In genomic region chr7:26275213-26275612, GRCh38 we compare ENCODE assay signal across 7 cellular contexts. TPM values are rescaled to one million over a fixed set of nuclear protein-coding genes. Genes with fewer than 3 reads are reported as not detected.
"Had no signal": no experiment of that assay in that cellular context is flagged by ENCODE, and none has a peak within 500 bp of the region (broad histone marks: within the 10 kb centered on the region; RNA-seq: fewer than 3 reads in every experiment).

No MANE protein-coding gene starts in this region.

- DNase-seq: IMR-90, KBM-7 had no signal

- ATAC-seq: HepG2 had no signal

- H3K27ac Mint-ChIP-seq: IgD-negative memory B cell had no signal

- H3K9me3 Mint-ChIP-seq: IgD-negative memory B cell had no signal

- H3K27ac ChIP-seq: HL-60 had no signal

- H3K4me3 Mint-ChIP-seq: IgD-negative memory B cell had no signal

- H3K36me3 Mint-ChIP-seq: IgD-negative memory B cell had no signal

- FAIRE-seq: HepG2, HTR-8/SVneo had no signal

RNA-seq across cellular contexts. Expression of gene SNX10, which starts 16.4 kb away (rescaled TPM):
- total RNA-seq: HT-29, IMR-90 had no signal
- polyA plus RNA-seq: IMR-90 had no signal
